10 cellular contexts compared by ENCODE assay signal in genomic region chrX:135295944-135296305, GRCh38. TPM values are rescaled to one million over a fixed set of nuclear protein-coding genes. Genes with fewer than 3 reads are reported as not detected.
DNase-seq lines count a peak whose midpoint lies in the region; ATAC-seq, FAIRE-seq and TF ChIP-seq lines count a peak whose summit lies in the region.
"Had no signal": no experiment of that assay in that cellular context is flagged by ENCODE, and none has a peak within 500 bp of the region (broad histone marks: within the 10 kb centered on the region; RNA-seq: fewer than 3 reads in every experiment).

No MANE protein-coding gene starts in this region.

- no peak overlapping the region for H3K23ac ChIP-seq in H1 (ENCODE audit: insufficient read length)

- ATAC-seq in HG03159 (IDR thresholded peaks at IDR 0.05; ENCODE audit: unreplicated experiment) (peak; percentile 68), thoracic aorta (ENCODE audit: insufficient number of reproducible peaks, low FRiP score, low read depth) (no peak)

- no peaks in the 10 kb centered on the region for H3K79me1 ChIP-seq in H1 (ENCODE audit: low read depth, low read length)

- peak overlapping the region; percentile 83 for H3K27ac Mint-ChIP-seq in activated naive CD4-positive, alpha-beta T cell treated with anti-CD3 and anti-CD28 coated beads for 36 hours

- H4K5ac ChIP-seq in H1 (ENCODE audit: insufficient read length, low read depth, low read length) = no peak overlapping the region

- no peak overlapping the region for H4K91ac ChIP-seq in H1 (replicated peaks; ENCODE audit: insufficient read length, low read length)

- no peak overlapping the region for H2AFZ ChIP-seq in H1 (ENCODE audit: low read length)

- H3K27me3 Mint-ChIP-seq in activated naive CD4-positive, alpha-beta T cell treated with anti-CD3 and anti-CD28 coated beads for 36 hours (ENCODE audit: low read depth) = no peaks in the 10 kb centered on the region

- H3K18ac ChIP-seq in H1 (ENCODE audit: extremely low read depth, low read length) = no peak overlapping the region

- H3K4me2 ChIP-seq in H1 (ENCODE audit: insufficient read depth in 1 of 2, low read depth in 2 of 2, low read length in 2 of 2) = peak overlapping the region; percentile 67 to 68

- POLR2A ChIA-PET in H1 (lab: Charles Lee; ENCODE audit: partially characterized antibody) = no interaction called here

- peaks cover 5% of the 10 kb centered on the region for H3K9me3 Mint-ChIP-seq in activated naive CD4-positive, alpha-beta T cell treated with anti-CD3 and anti-CD28 coated beads for 36 hours

- H3K27ac ChIP-seq in H1 (ENCODE audit: low read depth, low read length) = no peak overlapping the region
- no peak overlapping the region for H3K27ac ChIP-seq in thoracic aorta
- H3K27ac ChIP-seq: VCaP had no signal

- FAIRE-seq in H1 (lab: Jason Lieb, UNC) = peak; percentile 45

- H3K9ac ChIP-seq in H1 (replicated peaks in 1 of 4; ENCODE audit: extremely low read depth in 1 of 4, low read depth in 3 of 4, low read length in 3 of 4) = no peak overlapping the region

- no peak overlapping the region for H2BK20ac ChIP-seq in H1 (ENCODE audit: low read length)

- TF ChIP-seq CTCF in H1 (IDR thresholded peaks at IDR 0.05; ENCODE audit: control extremely low read depth in 1 of 3, insufficient read depth in 1 of 3, low read depth in 1 of 3, low read length in 3 of 3) (no peak), thoracic aorta (IDR thresholded peaks at IDR 0.05) (no peak)

- WGBS in H1 (ENCODE audit: extremely low coverage in 1 of 2, insufficient coverage in 1 of 2, insufficient read length in 1 of 2, insufficient replicate concordance in 2 of 2, low coverage in 1 of 2, low lambda C conversion rate in 2 of 2, missing lambda C conversion rate in 1 of 2), 2 experiments = 48% methylated on average over 4 of the region's 10 CpGs; no CpG with 5 or more reads in 1 of the 2 experiments

- peaks cover 16% of the 10 kb centered on the region for H3K4me1 Mint-ChIP-seq in activated naive CD4-positive, alpha-beta T cell treated with anti-CD3 and anti-CD28 coated beads for 36 hours (ENCODE audit: low read depth)

- H3K4me3 Mint-ChIP-seq in activated naive CD4-positive, alpha-beta T cell treated with anti-CD3 and anti-CD28 coated beads for 36 hours = peak overlapping the region; percentile 85

- H3K36me3 ChIP-seq in H1 (ENCODE audit: control insufficient read depth in 2 of 4, insufficient read depth in 4 of 4, low read length in 3 of 4) = peaks cover 0 to 7% (median 0%) of the 10 kb centered on the region in 4 experiments; a peak in 2 of 8 replicates
- H3K36me3 ChIP-seq in thoracic aorta = no peaks in the 10 kb centered on the region

- H2BK5ac ChIP-seq in H1 (ENCODE audit: low read depth, low read length) = no peak overlapping the region

- TF ChIP-seq RAD21 in H1 (IDR thresholded peaks at IDR 0.05 in 1 of 2, conservative IDR thresholded peaks at IDR 0.05 in 1 of 2; ENCODE audit: low read depth in 2 of 2, low read length in 2 of 2) = no peak

- H3K4me3 ChIP-seq in H1 (ENCODE audit: extremely low read depth in 1 of 4, insufficient read depth in 2 of 4, low read depth in 3 of 4, low read length in 4 of 4) (peak overlapping the region; percentile 25 to 59 (median 35); a peak in 5 of 8 replicates), thoracic aorta (peak overlapping the region; percentile 58)

- TF ChIP-seq EP300 in H1 (IDR thresholded peaks at IDR 0.05; ENCODE audit: borderline replicate concordance in 1 of 2, low read depth in 2 of 2, low read length in 2 of 2) = no peak

- H4K20me1 ChIP-seq in H1 (replicated peaks in 1 of 2; ENCODE audit: control insufficient read depth in 1 of 2, insufficient read depth in 2 of 2, low read length in 2 of 2) = no peaks in the 10 kb centered on the region

- no peak overlapping the region for H2BK120ac ChIP-seq in H1 (replicated peaks; ENCODE audit: low read depth, low read length)

- TF ChIP-seq POLR2A in H1 (IDR thresholded peaks at IDR 0.05; ENCODE audit: control extremely low read depth in 1 of 2, low read depth in 2 of 2, low read length in 2 of 2) = no peak

- no peak overlapping the region for H3K14ac ChIP-seq in H1 (ENCODE audit: insufficient read length)

- H3K4ac ChIP-seq in H1 (replicated peaks; ENCODE audit: insufficient read length, low read depth, low read length) = no peak overlapping the region

- H4K8ac ChIP-seq in H1 (ENCODE audit: extremely low read depth, insufficient read depth, low read length) = no peak overlapping the region

- DNase-seq in activated naive CD4-positive, alpha-beta T cell treated with anti-CD3 and anti-CD28 coated beads for 36 hours = no peak
- no peak for DNase-seq in activated naive CD4-positive, alpha-beta T cell treated with anti-CD3 and anti-CD28 coated beads, Interleukin-2, amount 50 U/mL, for 16 hours
- DNase-seq in H1 (ENCODE audit: low read depth in 1 of 2, low spot score in 2 of 2) = no peak
- DNase-seq in thoracic aorta (ENCODE audit: low spot score) = no peak
- DNase-seq in middle frontal gyrus (ENCODE audit: extremely low spot score, low spot score) = no peak
- DNase-seq in 8988T = no peak
- no peak for DNase-seq in RPMI8226
- DNase-seq: DND-41 had no signal

- intact Hi-C loops in activated naive CD4-positive, alpha-beta T cell treated with anti-CD3 and anti-CD28 coated beads for 36 hours (cut with micrococcal nuclease) = loop anchor here (2.0 to 5.0 kb wide), 3 partner anchors 126 to 225 kb away; partner anchors contain the start of genes INTS6L and SMIM10L2A

- H2BK12ac ChIP-seq in H1 (ENCODE audit: low read depth, low read length) = no peak overlapping the region

- H3K27me3 ChIP-seq in H1 (replicated peaks in 1 of 4; ENCODE audit: control insufficient read depth in 3 of 4, extremely low read depth in 1 of 4, insufficient read depth in 3 of 4, low read length in 3 of 4) = no peaks in the 10 kb centered on the region
- H3K27me3 ChIP-seq in thoracic aorta (replicated peaks; ENCODE audit: insufficient read depth) = no peaks in the 10 kb centered on the region

- H3K23me2 ChIP-seq in H1 (ENCODE audit: low read depth, low read length) = peaks cover 1% of the 10 kb centered on the region; the same call in 1 of the 2 replicates

- no peak overlapping the region for H3K56ac ChIP-seq in H1 (replicated peaks; ENCODE audit: insufficient read length, low read depth, low read length)

- peaks cover 0 to 2% of the 10 kb centered on the region in 2 experiments; a peak in 2 of 4 replicates for H3K79me2 ChIP-seq in H1 (ENCODE audit: control insufficient read depth in 1 of 2, insufficient read depth in 2 of 2, low read length in 2 of 2)

- H3K4me1 ChIP-seq in H1 (replicated peaks in 1 of 4; ENCODE audit: control insufficient read depth in 3 of 4, insufficient read depth in 4 of 4, low read length in 3 of 4) (peaks cover 0 to 6% (median 3%) of the 10 kb centered on the region in 4 experiments; a peak in 2 of 7 replicates), thoracic aorta (ENCODE audit: control insufficient read depth in 1 of 2, low read depth in 2 of 2) (no peaks in the 10 kb centered on the region)

- H2AK5ac ChIP-seq in H1 (ENCODE audit: low read depth, low read length) = no peak overlapping the region

- H3K9me3 ChIP-seq in H1 (ENCODE audit: insufficient read depth in 2 of 2, low read depth in 1 of 2, low read length in 1 of 2) (no peaks in the 10 kb centered on the region), thoracic aorta (no peaks in the 10 kb centered on the region)

- peaks cover 17% of the 10 kb centered on the region for H3K36me3 Mint-ChIP-seq in activated naive CD4-positive, alpha-beta T cell treated with anti-CD3 and anti-CD28 coated beads for 36 hours (ENCODE audit: low read depth)

- CTCF ChIA-PET in activated naive CD4-positive, alpha-beta T cell treated with anti-CD3 and anti-CD28 coated beads for 36 hours (lab: Charles Lee) = no interaction called here
- CTCF ChIA-PET in H1 (lab: Charles Lee; ENCODE audit: partially characterized antibody) = interaction anchor here (0.7 to 1.5 kb wide), 5 partner anchors 11 to 137 kb away, joined by 3 to 7 read pairs (median 3); no protein-coding TSS in a partner anchor

- H2BK15ac ChIP-seq in H1 (ENCODE audit: low read length) = no peak overlapping the region

RNA-seq across cellular contexts. Expression of gene ETDC, which starts 13.4 kb away (rescaled TPM):
- not detected for total RNA-seq in activated naive CD4-positive, alpha-beta T cell treated with anti-CD3 and anti-CD28 coated beads for 36 hours
- total RNA-seq in H1 (2021; fragmentation: NEBNext Ultra II Directional; extraction: Animal tissue kit (Norgen Biotek cat#: 25700)) = not detected in 2 replicates
- not detected in 2 replicates for polyA plus RNA-seq in H1 (2011; rRNA removed)
- not detected for polyA plus RNA-seq in H1 (2011; cell fraction: cytosol; rRNA removed)
- polyA plus RNA-seq in H1 (2011; cell fraction: nucleus; rRNA removed) = not detected
- polyA plus RNA-seq in H1 (2012, experiment 1 of 2) = not detected in 4 replicates
- polyA plus RNA-seq in H1 (2012, experiment 2 of 2) = not detected
- not detected for polyA plus RNA-seq in H1 (2013, experiment 1 of 2)
- not detected for polyA plus RNA-seq in H1 (2013, experiment 2 of 2)
- polyA minus RNA-seq in H1 (2011; rRNA and poly(A)+ RNA removed) = not detected in 2 replicates
- polyA minus RNA-seq in H1 (2011; cell fraction: cytosol; rRNA and poly(A)+ RNA removed) = not detected
- not detected for polyA minus RNA-seq in H1 (2011; cell fraction: nucleus; rRNA and poly(A)+ RNA removed)
- total RNA-seq in thoracic aorta = not detected

RNA-seq across cellular contexts. Expression of gene ETDA, which starts 44.1 kb away (rescaled TPM):
- total RNA-seq in activated naive CD4-positive, alpha-beta T cell treated with anti-CD3 and anti-CD28 coated beads for 36 hours = not detected
- not detected in 2 replicates for total RNA-seq in H1 (2021; fragmentation: NEBNext Ultra II Directional; extraction: Animal tissue kit (Norgen Biotek cat#: 25700))
- not detected in 2 replicates for polyA plus RNA-seq in H1 (2011; rRNA removed)
- not detected for polyA plus RNA-seq in H1 (2011; cell fraction: cytosol; rRNA removed)
- polyA plus RNA-seq in H1 (2011; cell fraction: nucleus; rRNA removed) = not detected
- not detected in 4 replicates for polyA plus RNA-seq in H1 (2012, experiment 1 of 2)
- polyA plus RNA-seq in H1 (2012, experiment 2 of 2) = not detected
- polyA plus RNA-seq in H1 (2013, experiment 1 of 2) = not detected
- polyA plus RNA-seq in H1 (2013, experiment 2 of 2) = not detected
- polyA minus RNA-seq in H1 (2011; rRNA and poly(A)+ RNA removed) = not detected in 2 replicates
- not detected for polyA minus RNA-seq in H1 (2011; cell fraction: cytosol; rRNA and poly(A)+ RNA removed)
- polyA minus RNA-seq in H1 (2011; cell fraction: nucleus; rRNA and poly(A)+ RNA removed) = not detected
- not detected for total RNA-seq in thoracic aorta

RNA-seq across cellular contexts. Expression of gene ZNF75D, which starts 48.0 kb away (rescaled TPM):
- 1 to 10 TPM; 2.5 to 3.6 TPM for total RNA-seq in activated naive CD4-positive, alpha-beta T cell treated with anti-CD3 and anti-CD28 coated beads for 36 hours
- total RNA-seq in H1 (2021; fragmentation: NEBNext Ultra II Directional; extraction: Animal tissue kit (Norgen Biotek cat#: 25700)) = 6.0 and 6.6 TPM in 2 replicates
- polyA plus RNA-seq in H1 (2011; rRNA removed) = 4.6 and 7.4 TPM in 2 replicates
- polyA plus RNA-seq in H1 (2011; cell fraction: cytosol; rRNA removed) = 6.7 TPM
- 12.0 TPM for polyA plus RNA-seq in H1 (2011; cell fraction: nucleus; rRNA removed)
- polyA plus RNA-seq in H1 (2012, experiment 1 of 2) = 5.7 to 8.5 TPM (median 6.2 TPM) in 4 replicates
- 0.87 TPM for polyA plus RNA-seq in H1 (2012, experiment 2 of 2)
- 2.5 TPM for polyA plus RNA-seq in H1 (2013, experiment 1 of 2)
- polyA plus RNA-seq in H1 (2013, experiment 2 of 2) = 2.3 TPM
- 10.1 and 12.3 TPM in 2 replicates for polyA minus RNA-seq in H1 (2011; rRNA and poly(A)+ RNA removed)
- 4.3 TPM for polyA minus RNA-seq in H1 (2011; cell fraction: cytosol; rRNA and poly(A)+ RNA removed)
- 29.5 TPM for polyA minus RNA-seq in H1 (2011; cell fraction: nucleus; rRNA and poly(A)+ RNA removed)
- 1 to 10 TPM; 7.4 to 7.5 TPM for total RNA-seq in thoracic aorta

RNA-seq across cellular contexts. Expression of gene ZNF449, which starts 48.7 kb away (rescaled TPM):
- 1 to 10 TPM; 1.9 to 2.4 TPM for total RNA-seq in activated naive CD4-positive, alpha-beta T cell treated with anti-CD3 and anti-CD28 coated beads for 36 hours
- 5.8 and 6.7 TPM in 2 replicates for total RNA-seq in H1 (2021; fragmentation: NEBNext Ultra II Directional; extraction: Animal tissue kit (Norgen Biotek cat#: 25700))
- 1.4 and 2.9 TPM in 2 replicates for polyA plus RNA-seq in H1 (2011; rRNA removed)
- polyA plus RNA-seq in H1 (2011; cell fraction: cytosol; rRNA removed) = 3.3 TPM
- 1.6 TPM for polyA plus RNA-seq in H1 (2011; cell fraction: nucleus; rRNA removed)
- polyA plus RNA-seq in H1 (2012, experiment 1 of 2) = 2.3 to 3.9 TPM (median 2.6 TPM) in 4 replicates
- polyA plus RNA-seq in H1 (2012, experiment 2 of 2) = 0.16 TPM
- 4.6 TPM for polyA plus RNA-seq in H1 (2013, experiment 1 of 2)
- 4.5 TPM for polyA plus RNA-seq in H1 (2013, experiment 2 of 2)
- 5.0 and 7.7 TPM in 2 replicates for polyA minus RNA-seq in H1 (2011; rRNA and poly(A)+ RNA removed)
- 4.6 TPM for polyA minus RNA-seq in H1 (2011; cell fraction: cytosol; rRNA and poly(A)+ RNA removed)
- polyA minus RNA-seq in H1 (2011; cell fraction: nucleus; rRNA and poly(A)+ RNA removed) = 7.4 TPM
- total RNA-seq in thoracic aorta = 10 to 100 TPM; 13.1 to 22.1 TPM
